8 cellular contexts compared by ENCODE assay signal in the genomic region with DNA sequence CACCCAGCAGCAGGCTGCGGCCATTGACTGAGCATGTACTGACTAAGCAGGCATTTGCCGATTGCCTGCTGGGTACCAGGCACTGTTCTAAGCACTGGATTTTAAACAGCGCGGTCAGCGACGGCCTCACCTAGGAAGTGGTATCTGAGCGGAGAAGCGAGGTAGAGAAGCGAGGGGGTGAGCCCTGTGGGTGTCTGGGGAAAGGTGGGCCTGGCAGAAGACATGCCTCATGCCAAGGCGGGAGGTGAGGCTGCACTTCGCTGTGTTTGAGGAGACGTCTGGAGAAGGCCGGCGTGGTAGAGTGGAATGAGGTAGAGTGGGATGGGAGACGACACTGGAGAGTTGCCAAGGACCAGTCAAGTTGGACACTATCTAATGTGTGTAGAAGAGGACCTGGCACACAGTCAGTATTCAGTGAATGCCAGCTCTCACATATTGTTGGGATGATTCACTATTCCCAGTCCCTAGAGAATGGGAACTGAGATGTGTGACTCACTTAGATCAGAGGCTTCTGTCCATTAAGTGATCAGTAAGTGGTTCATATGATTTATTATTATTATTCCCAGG. TPM values are rescaled to one million over a fixed set of nuclear protein-coding genes. Genes with fewer than 3 reads are reported as not detected.
DNase-seq lines count a peak whose midpoint lies in the region; ATAC-seq lines count a peak whose summit lies in the region.

No MANE protein-coding gene starts in this region.

- H3K27ac Mint-ChIP-seq in activated T-helper 2 cell treated with anti-CD3 and anti-CD28 coated beads, Interferon-gamma antibody, Interleukin-2, Interleukin-4, amounts not matched to agents 10 μg/mL and 5 μg/mL and 100 μg/mL, durations not matched to agents 14 hours and 24 hours and 36 hours = no peak overlapping the region

- H3K79me2 ChIP-seq in ACC112 (ENCODE audit: control insufficient read depth, insufficient read depth, low read length, unreplicated experiment) = no peaks in the 10 kb centered on the region

- peaks cover 14% of the 10 kb centered on the region for H3K4me1 ChIP-seq in ACC112 (ENCODE audit: control insufficient read depth, insufficient read depth, low read length, unreplicated experiment)
- H3K4me1 ChIP-seq in iPS-20b (ENCODE audit: insufficient read depth, low read length) = peaks cover 3% of the 10 kb centered on the region; the same call in 1 of the 2 replicates

- DNase-seq in HCEC 1CT = peak; percentile 86
- DNase-seq in activated T-helper 2 cell treated with anti-CD3 and anti-CD28 coated beads, Interferon-gamma antibody, Interleukin-2, Interleukin-4, amounts not matched to agents 10 μg/mL and 5 μg/mL and 100 μg/mL, durations not matched to agents 14 hours and 24 hours and 36 hours (ENCODE audit: low spot score) = no peak
- no peak for DNase-seq in activated effector memory CD4-positive, alpha-beta T cell treated with anti-CD3 and anti-CD28 coated beads, Interleukin-2, amount 50 U/mL, for 16 hours

- no peaks in the 10 kb centered on the region for H3K9me3 ChIP-seq in iPS-20b (ENCODE audit: insufficient read depth, low read depth, low read length)

- H3K27me3 Mint-ChIP-seq in activated T-helper 2 cell treated with anti-CD3 and anti-CD28 coated beads, Interferon-gamma antibody, Interleukin-2, Interleukin-4, amounts not matched to agents 10 μg/mL and 5 μg/mL and 100 μg/mL, durations not matched to agents 14 hours and 24 hours and 36 hours (ENCODE audit: low read depth) = no peaks in the 10 kb centered on the region

- peaks cover 12% of the 10 kb centered on the region for H3K27me3 ChIP-seq in ACC112 (ENCODE audit: insufficient read depth, low read length)
- H3K27me3 ChIP-seq in iPS-20b (ENCODE audit: insufficient read depth, low read length) = peaks cover 12% of the 10 kb centered on the region; the same call in 1 of the 2 replicates

- H3K4me3 ChIP-seq in ACC112 (ENCODE audit: low read depth, low read length) (peak overlapping the region; percentile 83; the same call in 1 of the 2 replicates), iPS-20b (ENCODE audit: low read length) (peak overlapping the region; percentile 77; the same call in 1 of the 2 replicates)

- H3K27ac ChIP-seq in ACC112 (ENCODE audit: low read depth, low read length) = no peak overlapping the region
- H3K27ac ChIP-seq in iPS-20b (ENCODE audit: low read length) = no peak overlapping the region

- H3K9ac ChIP-seq in iPS-20b (ENCODE audit: low read depth, low read length) = peak overlapping the region; percentile 84; the same call in 1 of the 2 replicates

- intact Hi-C loops in activated T-helper 2 cell treated with anti-CD3 and anti-CD28 coated beads, Interferon-gamma antibody, Interleukin-2, Interleukin-4, amounts not matched to agents 10 μg/mL and 5 μg/mL and 100 μg/mL, durations not matched to agents 14 hours and 24 hours and 36 hours (cut with micrococcal nuclease) = loop anchor here (1.0 kb wide), 1 partner anchor 23 kb away; no protein-coding TSS in a partner anchor

- H3K36me3 ChIP-seq in ACC112 (ENCODE audit: insufficient read depth, low read length) (no peaks in the 10 kb centered on the region), iPS-20b (ENCODE audit: insufficient read depth, low read depth, low read length) (no peaks in the 10 kb centered on the region)

- ATAC-seq in GM21786 (IDR thresholded peaks at IDR 0.05; ENCODE audit: unreplicated experiment) (no peak), HG03196 (IDR thresholded peaks at IDR 0.05; ENCODE audit: unreplicated experiment) (no peak), HG02759 (IDR thresholded peaks at IDR 0.05; ENCODE audit: unreplicated experiment) (no peak)

- H3K4me1 Mint-ChIP-seq in activated T-helper 2 cell treated with anti-CD3 and anti-CD28 coated beads, Interferon-gamma antibody, Interleukin-2, Interleukin-4, amounts not matched to agents 10 μg/mL and 5 μg/mL and 100 μg/mL, durations not matched to agents 14 hours and 24 hours and 36 hours (ENCODE audit: low read depth) = peaks cover 11% of the 10 kb centered on the region

- H3K4me3 Mint-ChIP-seq in activated T-helper 2 cell treated with anti-CD3 and anti-CD28 coated beads, Interferon-gamma antibody, Interleukin-2, Interleukin-4, amounts not matched to agents 10 μg/mL and 5 μg/mL and 100 μg/mL, durations not matched to agents 14 hours and 24 hours and 36 hours (ENCODE audit: low read depth) = peak overlapping the region; percentile 81

- no peaks in the 10 kb centered on the region for H3K9me3 Mint-ChIP-seq in activated T-helper 2 cell treated with anti-CD3 and anti-CD28 coated beads, Interferon-gamma antibody, Interleukin-2, Interleukin-4, amounts not matched to agents 10 μg/mL and 5 μg/mL and 100 μg/mL, durations not matched to agents 14 hours and 24 hours and 36 hours

- H2AFZ ChIP-seq in ACC112 (ENCODE audit: low read length, unreplicated experiment) = no peak overlapping the region

- no peaks in the 10 kb centered on the region for H3K36me3 Mint-ChIP-seq in activated T-helper 2 cell treated with anti-CD3 and anti-CD28 coated beads, Interferon-gamma antibody, Interleukin-2, Interleukin-4, amounts not matched to agents 10 μg/mL and 5 μg/mL and 100 μg/mL, durations not matched to agents 14 hours and 24 hours and 36 hours (ENCODE audit: low read depth)

RNA-seq across cellular contexts. Expression of a gene that starts 14.4 kb away (rescaled TPM):
- total RNA-seq in activated T-helper 2 cell treated with anti-CD3 and anti-CD28 coated beads, Interferon-gamma antibody, Interleukin-2, Interleukin-4, amounts not matched to agents 10 μg/mL and 5 μg/mL and 100 μg/mL, durations not matched to agents 14 hours and 24 hours and 36 hours = 5.4 and 6.2 TPM in 2 replicates

RNA-seq across cellular contexts. Expression of a gene that starts 22.6 kb away (rescaled TPM):
- 69.2 and 69.6 TPM in 2 replicates for total RNA-seq in activated T-helper 2 cell treated with anti-CD3 and anti-CD28 coated beads, Interferon-gamma antibody, Interleukin-2, Interleukin-4, amounts not matched to agents 10 μg/mL and 5 μg/mL and 100 μg/mL, durations not matched to agents 14 hours and 24 hours and 36 hours
